In the genomic region with DNA sequence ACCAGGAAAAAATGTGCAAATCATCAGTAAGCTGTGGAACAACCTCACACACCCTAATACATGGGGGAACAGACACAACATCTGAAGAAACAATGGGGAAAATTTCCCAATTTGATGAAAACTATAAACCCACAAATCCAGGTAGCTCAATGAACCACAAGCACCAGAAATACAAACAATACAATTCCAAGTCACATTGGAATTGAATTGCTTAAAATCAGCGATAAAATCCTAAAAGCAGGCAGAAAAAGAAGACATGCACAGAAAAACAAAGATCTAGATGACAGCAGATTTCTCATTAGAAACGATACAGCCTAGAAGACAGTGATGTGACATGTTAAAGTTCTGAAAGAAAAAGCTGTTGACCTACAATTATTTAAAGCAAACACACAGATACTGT, we compare ENCODE assay signal across 1 cellular context.
A peak's percentile ranks its signal among the peaks of the same experiment; 100 is the strongest.
TF ChIP-seq lines count a peak whose summit lies in the region.

No MANE protein-coding gene starts in this region.

TF ChIP-seq in K562, 482 proteins besides CTCF, POLR2A, EP300 and RAD21 (continues in another document):
- TF ChIP-seq CHD1 (IDR thresholded peaks at IDR 0.05; ENCODE audit: low read length) (no peak), CHD4 (IDR thresholded peaks at IDR 0.05; ENCODE audit: insufficient read depth, insufficient replicate concordance, low read depth, low read length, poor library complexity, severe bottlenecking) (no peak), POLR2B (IDR thresholded peaks at IDR 0.05; ENCODE audit: low read depth, partially characterized antibody) (peak; percentile 18), BRD4 (IDR thresholded peaks at IDR 0.05) (no peak), WHSC1 (IDR thresholded peaks at IDR 0.05; ENCODE audit: low read length) (no peak), TEAD2 (tag; IDR thresholded peaks at IDR 0.05) (0 out of 2 replicates have a peak, but pooled peaks have one; percentile 19), MCM5 (IDR thresholded peaks at IDR 0.05; ENCODE audit: low read depth) (no peak), SMC3 (conservative IDR thresholded peaks at IDR 0.05; ENCODE audit: insufficient read depth, low read depth, low read length) (no peak), ARID2 (IDR thresholded peaks at IDR 0.05) (peak; percentile 39; the same call in 1 of the 2 replicates), TOE1 (IDR thresholded peaks at IDR 0.05; ENCODE audit: borderline replicate concordance) (no peak), TOE1 (CRISPR knock-in tag; IDR thresholded peaks at IDR 0.05; ENCODE audit: borderline replicate concordance, low read depth) (no peak), LCOR (CRISPR knock-in tag; IDR thresholded peaks at IDR 0.05) (no peak), FOXJ3 (CRISPR knock-in tag; IDR thresholded peaks at IDR 0.05) (no peak), NFIC (IDR thresholded peaks at IDR 0.05) (no peak), ZNF282 (CRISPR knock-in tag; IDR thresholded peaks at IDR 0.05) (no peak), ZNF436 (CRISPR knock-in tag; IDR thresholded peaks at IDR 0.05) (no peak), HDAC6 (IDR thresholded peaks at IDR 0.05; ENCODE audit: low read depth, low read length) (no peak), SMARCC2 (IDR thresholded peaks at IDR 0.05; ENCODE audit: low read depth) (no peak), ZNF316 (IDR thresholded peaks at IDR 0.05) (peak; percentile 8; the same call in 1 of the 2 replicates), NUFIP1 (IDR thresholded peaks at IDR 0.05; ENCODE audit: partially characterized antibody) (no peak), ZNF124 (CRISPR knock-in tag; IDR thresholded peaks at IDR 0.05) (no peak), CREM (IDR thresholded peaks at IDR 0.05; ENCODE audit: low read depth) (no peak)
- TF ChIP-seq, protein P1, sequence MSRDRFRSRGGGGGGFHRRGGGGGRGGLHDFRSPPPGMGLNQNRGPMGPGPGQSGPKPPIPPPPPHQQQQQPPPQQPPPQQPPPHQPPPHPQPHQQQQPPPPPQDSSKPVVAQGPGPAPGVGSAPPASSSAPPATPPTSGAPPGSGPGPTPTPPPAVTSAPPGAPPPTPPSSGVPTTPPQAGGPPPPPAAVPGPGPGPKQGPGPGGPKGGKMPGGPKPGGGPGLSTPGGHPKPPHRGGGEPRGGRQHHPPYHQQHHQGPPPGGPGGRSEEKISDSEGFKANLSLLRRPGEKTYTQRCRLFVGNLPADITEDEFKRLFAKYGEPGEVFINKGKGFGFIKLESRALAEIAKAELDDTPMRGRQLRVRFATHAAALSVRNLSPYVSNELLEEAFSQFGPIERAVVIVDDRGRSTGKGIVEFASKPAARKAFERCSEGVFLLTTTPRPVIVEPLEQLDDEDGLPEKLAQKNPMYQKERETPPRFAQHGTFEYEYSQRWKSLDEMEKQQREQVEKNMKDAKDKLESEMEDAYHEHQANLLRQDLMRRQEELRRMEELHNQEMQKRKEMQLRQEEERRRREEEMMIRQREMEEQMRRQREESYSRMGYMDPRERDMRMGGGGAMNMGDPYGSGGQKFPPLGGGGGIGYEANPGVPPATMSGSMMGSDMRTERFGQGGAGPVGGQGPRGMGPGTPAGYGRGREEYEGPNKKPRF (IDR thresholded peaks at IDR 0.05; ENCODE audit: low read depth, low read length): no peak
- TF ChIP-seq, protein P2, sequence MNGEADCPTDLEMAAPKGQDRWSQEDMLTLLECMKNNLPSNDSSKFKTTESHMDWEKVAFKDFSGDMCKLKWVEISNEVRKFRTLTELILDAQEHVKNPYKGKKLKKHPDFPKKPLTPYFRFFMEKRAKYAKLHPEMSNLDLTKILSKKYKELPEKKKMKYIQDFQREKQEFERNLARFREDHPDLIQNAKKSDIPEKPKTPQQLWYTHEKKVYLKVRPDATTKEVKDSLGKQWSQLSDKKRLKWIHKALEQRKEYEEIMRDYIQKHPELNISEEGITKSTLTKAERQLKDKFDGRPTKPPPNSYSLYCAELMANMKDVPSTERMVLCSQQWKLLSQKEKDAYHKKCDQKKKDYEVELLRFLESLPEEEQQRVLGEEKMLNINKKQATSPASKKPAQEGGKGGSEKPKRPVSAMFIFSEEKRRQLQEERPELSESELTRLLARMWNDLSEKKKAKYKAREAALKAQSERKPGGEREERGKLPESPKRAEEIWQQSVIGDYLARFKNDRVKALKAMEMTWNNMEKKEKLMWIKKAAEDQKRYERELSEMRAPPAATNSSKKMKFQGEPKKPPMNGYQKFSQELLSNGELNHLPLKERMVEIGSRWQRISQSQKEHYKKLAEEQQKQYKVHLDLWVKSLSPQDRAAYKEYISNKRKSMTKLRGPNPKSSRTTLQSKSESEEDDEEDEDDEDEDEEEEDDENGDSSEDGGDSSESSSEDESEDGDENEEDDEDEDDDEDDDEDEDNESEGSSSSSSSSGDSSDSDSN (IDR thresholded peaks at IDR 0.05; ENCODE audit: borderline replicate concordance in 1 of 2, low read depth in 2 of 2, low read length in 2 of 2): 0 out of 4 replicates have a peak, but pooled peaks of 1 of the 2 experiments have one; percentile 37
- TF ChIP-seq, protein P3, sequence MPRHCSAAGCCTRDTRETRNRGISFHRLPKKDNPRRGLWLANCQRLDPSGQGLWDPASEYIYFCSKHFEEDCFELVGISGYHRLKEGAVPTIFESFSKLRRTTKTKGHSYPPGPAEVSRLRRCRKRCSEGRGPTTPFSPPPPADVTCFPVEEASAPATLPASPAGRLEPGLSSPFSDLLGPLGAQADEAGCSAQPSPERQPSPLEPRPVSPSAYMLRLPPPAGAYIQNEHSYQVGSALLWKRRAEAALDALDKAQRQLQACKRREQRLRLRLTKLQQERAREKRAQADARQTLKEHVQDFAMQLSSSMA (CRISPR knock-in tag; IDR thresholded peaks at IDR 0.05): 0 out of 2 replicates have a peak, but pooled peaks have one; percentile 21
- TF ChIP-seq, protein P4, sequence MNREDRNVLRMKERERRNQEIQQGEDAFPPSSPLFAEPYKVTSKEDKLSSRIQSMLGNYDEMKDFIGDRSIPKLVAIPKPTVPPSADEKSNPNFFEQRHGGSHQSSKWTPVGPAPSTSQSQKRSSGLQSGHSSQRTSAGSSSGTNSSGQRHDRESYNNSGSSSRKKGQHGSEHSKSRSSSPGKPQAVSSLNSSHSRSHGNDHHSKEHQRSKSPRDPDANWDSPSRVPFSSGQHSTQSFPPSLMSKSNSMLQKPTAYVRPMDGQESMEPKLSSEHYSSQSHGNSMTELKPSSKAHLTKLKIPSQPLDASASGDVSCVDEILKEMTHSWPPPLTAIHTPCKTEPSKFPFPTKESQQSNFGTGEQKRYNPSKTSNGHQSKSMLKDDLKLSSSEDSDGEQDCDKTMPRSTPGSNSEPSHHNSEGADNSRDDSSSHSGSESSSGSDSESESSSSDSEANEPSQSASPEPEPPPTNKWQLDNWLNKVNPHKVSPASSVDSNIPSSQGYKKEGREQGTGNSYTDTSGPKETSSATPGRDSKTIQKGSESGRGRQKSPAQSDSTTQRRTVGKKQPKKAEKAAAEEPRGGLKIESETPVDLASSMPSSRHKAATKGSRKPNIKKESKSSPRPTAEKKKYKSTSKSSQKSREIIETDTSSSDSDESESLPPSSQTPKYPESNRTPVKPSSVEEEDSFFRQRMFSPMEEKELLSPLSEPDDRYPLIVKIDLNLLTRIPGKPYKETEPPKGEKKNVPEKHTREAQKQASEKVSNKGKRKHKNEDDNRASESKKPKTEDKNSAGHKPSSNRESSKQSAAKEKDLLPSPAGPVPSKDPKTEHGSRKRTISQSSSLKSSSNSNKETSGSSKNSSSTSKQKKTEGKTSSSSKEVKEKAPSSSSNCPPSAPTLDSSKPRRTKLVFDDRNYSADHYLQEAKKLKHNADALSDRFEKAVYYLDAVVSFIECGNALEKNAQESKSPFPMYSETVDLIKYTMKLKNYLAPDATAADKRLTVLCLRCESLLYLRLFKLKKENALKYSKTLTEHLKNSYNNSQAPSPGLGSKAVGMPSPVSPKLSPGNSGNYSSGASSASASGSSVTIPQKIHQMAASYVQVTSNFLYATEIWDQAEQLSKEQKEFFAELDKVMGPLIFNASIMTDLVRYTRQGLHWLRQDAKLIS (CRISPR knock-in tag; IDR thresholded peaks at IDR 0.05): no peak
- TF ChIP-seq, protein P5, sequence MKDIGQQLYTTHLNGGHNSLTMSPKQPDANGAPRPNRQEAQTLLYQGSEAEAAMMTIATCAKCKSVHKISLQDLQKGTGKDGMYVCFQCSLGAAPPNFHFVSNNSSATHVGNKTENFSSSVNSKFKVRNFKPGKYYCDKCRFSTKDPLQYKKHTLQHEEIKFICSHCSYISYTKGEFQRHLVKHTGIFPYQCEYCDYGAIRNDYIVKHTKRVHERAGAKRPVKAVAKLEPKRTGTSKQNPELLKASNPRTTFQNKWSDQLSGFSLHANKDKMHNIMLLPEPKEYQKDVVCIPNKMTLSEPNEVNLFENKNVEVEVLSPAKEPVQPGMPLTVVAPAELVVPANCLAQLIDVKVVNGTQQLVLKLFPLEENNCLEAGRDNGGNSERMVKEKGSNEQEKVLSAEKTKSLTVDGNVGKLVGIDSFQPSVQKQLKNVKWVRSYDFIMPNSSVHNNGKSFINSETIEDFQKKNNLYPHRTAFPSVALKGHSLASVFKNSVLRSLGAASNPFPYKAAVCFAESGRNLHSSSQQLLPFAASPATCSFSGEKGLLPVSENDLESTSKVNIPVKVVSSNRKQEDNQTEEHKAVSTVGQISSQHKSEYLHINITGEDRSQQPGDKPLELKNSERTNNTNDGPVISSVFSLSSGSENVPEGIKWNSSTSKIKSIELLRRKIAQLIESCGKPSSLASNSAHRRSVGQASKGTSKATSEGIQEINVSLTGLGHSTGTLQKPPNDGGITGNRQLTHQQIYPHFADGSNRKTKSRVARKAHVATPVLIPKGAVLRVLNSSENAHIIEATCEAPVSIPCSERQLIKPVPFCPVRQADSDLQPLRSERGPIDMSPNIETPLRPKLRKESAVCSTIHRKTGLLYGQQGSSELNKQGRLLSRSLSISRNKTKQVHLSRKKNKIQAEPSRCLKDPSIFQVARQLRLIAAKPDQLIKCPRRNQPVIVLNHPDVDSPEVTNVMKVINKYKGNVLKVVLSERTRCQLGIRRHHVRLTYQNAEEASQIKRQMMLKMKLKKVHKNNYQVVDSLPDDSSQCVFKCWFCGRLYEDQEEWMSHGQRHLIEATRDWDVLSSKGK (CRISPR knock-in tag; IDR thresholded peaks at IDR 0.05): no peak
- TF ChIP-seq, protein P6, sequence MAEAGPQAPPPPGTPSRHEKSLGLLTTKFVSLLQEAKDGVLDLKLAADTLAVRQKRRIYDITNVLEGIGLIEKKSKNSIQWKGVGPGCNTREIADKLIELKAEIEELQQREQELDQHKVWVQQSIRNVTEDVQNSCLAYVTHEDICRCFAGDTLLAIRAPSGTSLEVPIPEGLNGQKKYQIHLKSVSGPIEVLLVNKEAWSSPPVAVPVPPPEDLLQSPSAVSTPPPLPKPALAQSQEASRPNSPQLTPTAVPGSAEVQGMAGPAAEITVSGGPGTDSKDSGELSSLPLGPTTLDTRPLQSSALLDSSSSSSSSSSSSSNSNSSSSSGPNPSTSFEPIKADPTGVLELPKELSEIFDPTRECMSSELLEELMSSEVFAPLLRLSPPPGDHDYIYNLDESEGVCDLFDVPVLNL (CRISPR knock-in tag; IDR thresholded peaks at IDR 0.05; ENCODE audit: low read depth): no peak
